In genomic region chr4:6926681-6927478, GRCh38 we compare ENCODE assay signal across 1 cellular context.
TF ChIP-seq lines count a peak whose summit lies in the region.

No MANE protein-coding gene starts in this region.

TF ChIP-seq in HepG2, 621 proteins besides CTCF, POLR2A, EP300 and RAD21 (continued from another document and continues in another):
- TF ChIP-seq ZNF710 (CRISPR knock-in tag; IDR thresholded peaks at IDR 0.05; ENCODE audit: borderline replicate concordance) = 0 out of 2 replicates have a peak, but pooled peaks have one; percentile 33
- peak; percentile 32; the same call in 1 of the 2 replicates for TF ChIP-seq ZBTB7A (CRISPR knock-in tag; IDR thresholded peaks at IDR 0.05)
- TF ChIP-seq ZFX (CRISPR knock-in tag; IDR thresholded peaks at IDR 0.05; ENCODE audit: low read depth) = peak; percentile 69
- 0 out of 2 replicates have a peak, but pooled peaks have one; percentile 64 for TF ChIP-seq ARNT2 (CRISPR knock-in tag; IDR thresholded peaks at IDR 0.05; ENCODE audit: low read depth)
- TF ChIP-seq CCDC6 (CRISPR knock-in tag; IDR thresholded peaks at IDR 0.05) = no peak
- TF ChIP-seq YEATS4 (CRISPR knock-in tag; IDR thresholded peaks at IDR 0.05; ENCODE audit: borderline replicate concordance) = no peak
- no peak for TF ChIP-seq ZNF777 (CRISPR knock-in tag; IDR thresholded peaks at IDR 0.05)
- peak; percentile 98 for TF ChIP-seq ZSCAN25 (CRISPR knock-in tag; IDR thresholded peaks at IDR 0.05)
- TF ChIP-seq ZNF780A (CRISPR knock-in tag; IDR thresholded peaks at IDR 0.05) = no peak
- TF ChIP-seq ZNF260 (CRISPR knock-in tag; IDR thresholded peaks at IDR 0.05; ENCODE audit: borderline replicate concordance, low read depth) = no peak
- TF ChIP-seq HNF1A (IDR thresholded peaks at IDR 0.05; ENCODE audit: low read depth) = no peak
- peak; percentile 81; the same call in 1 of the 2 replicates for TF ChIP-seq HNF1A (CRISPR knock-in tag; IDR thresholded peaks at IDR 0.05; ENCODE audit: borderline replicate concordance)
- no peak for TF ChIP-seq CEBPG (CRISPR knock-in tag; IDR thresholded peaks at IDR 0.05)
- TF ChIP-seq KMT2A (CRISPR knock-in tag; IDR thresholded peaks at IDR 0.05) = 0 out of 2 replicates have a peak, but pooled peaks have one; percentile 40
- peak; percentile 44; the same call in 1 of the 2 replicates for TF ChIP-seq ZNF350 (CRISPR knock-in tag; IDR thresholded peaks at IDR 0.05; ENCODE audit: borderline replicate concordance, low read depth)
- TF ChIP-seq ZNF207 (IDR thresholded peaks at IDR 0.05; ENCODE audit: borderline replicate concordance) = no peak
- no peak for TF ChIP-seq XRCC5 (optimal IDR thresholded peaks at IDR 0.05; ENCODE audit: low read length)
- TF ChIP-seq ONECUT2 (CRISPR knock-in tag; IDR thresholded peaks at IDR 0.05) = no peak
- TF ChIP-seq, protein P1, sequence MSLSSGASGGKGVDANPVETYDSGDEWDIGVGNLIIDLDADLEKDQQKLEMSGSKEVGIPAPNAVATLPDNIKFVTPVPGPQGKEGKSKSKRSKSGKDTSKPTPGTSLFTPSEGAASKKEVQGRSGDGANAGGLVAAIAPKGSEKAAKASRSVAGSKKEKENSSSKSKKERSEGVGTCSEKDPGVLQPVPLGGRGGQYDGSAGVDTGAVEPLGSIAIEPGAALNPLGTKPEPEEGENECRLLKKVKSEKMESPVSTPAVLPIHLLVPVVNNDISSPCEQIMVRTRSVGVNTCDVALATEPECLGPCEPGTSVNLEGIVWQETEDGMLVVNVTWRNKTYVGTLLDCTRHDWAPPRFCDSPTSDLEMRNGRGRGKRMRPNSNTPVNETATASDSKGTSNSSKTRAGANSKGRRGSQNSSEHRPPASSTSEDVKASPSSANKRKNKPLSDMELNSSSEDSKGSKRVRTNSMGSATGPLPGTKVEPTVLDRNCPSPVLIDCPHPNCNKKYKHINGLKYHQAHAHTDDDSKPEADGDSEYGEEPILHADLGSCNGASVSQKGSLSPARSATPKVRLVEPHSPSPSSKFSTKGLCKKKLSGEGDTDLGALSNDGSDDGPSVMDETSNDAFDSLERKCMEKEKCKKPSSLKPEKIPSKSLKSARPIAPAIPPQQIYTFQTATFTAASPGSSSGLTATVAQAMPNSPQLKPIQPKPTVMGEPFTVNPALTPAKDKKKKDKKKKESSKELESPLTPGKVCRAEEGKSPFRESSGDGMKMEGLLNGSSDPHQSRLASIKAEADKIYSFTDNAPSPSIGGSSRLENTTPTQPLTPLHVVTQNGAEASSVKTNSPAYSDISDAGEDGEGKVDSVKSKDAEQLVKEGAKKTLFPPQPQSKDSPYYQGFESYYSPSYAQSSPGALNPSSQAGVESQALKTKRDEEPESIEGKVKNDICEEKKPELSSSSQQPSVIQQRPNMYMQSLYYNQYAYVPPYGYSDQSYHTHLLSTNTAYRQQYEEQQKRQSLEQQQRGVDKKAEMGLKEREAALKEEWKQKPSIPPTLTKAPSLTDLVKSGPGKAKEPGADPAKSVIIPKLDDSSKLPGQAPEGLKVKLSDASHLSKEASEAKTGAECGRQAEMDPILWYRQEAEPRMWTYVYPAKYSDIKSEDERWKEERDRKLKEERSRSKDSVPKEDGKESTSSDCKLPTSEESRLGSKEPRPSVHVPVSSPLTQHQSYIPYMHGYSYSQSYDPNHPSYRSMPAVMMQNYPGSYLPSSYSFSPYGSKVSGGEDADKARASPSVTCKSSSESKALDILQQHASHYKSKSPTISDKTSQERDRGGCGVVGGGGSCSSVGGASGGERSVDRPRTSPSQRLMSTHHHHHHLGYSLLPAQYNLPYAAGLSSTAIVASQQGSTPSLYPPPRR (CRISPR knock-in tag; IDR thresholded peaks at IDR 0.05; ENCODE audit: borderline replicate concordance) = peak; percentile 82; the same call in 1 of the 2 replicates
- TF ChIP-seq ZC3H4 (CRISPR knock-in tag; IDR thresholded peaks at IDR 0.05; ENCODE audit: borderline replicate concordance) = no peak
- TF ChIP-seq ZNF747 (CRISPR knock-in tag; IDR thresholded peaks at IDR 0.05; ENCODE audit: borderline replicate concordance) = peak; percentile 50; the same call in 1 of the 2 replicates
- TF ChIP-seq ZMAT3 (CRISPR knock-in tag; conservative IDR thresholded peaks at IDR 0.05) = no peak
- no peak for TF ChIP-seq PAX8 (CRISPR knock-in tag; IDR thresholded peaks at IDR 0.05; ENCODE audit: borderline replicate concordance)
- TF ChIP-seq SPEN (CRISPR knock-in tag; IDR thresholded peaks at IDR 0.05; ENCODE audit: low read depth) = peak; percentile 67; the same call in 1 of the 2 replicates
- 0 out of 2 replicates have a peak, but pooled peaks have one; percentile 39 for TF ChIP-seq DRAP1 (CRISPR knock-in tag; IDR thresholded peaks at IDR 0.05)
- no peak for TF ChIP-seq WIZ (CRISPR knock-in tag; IDR thresholded peaks at IDR 0.05)
- no peak for TF ChIP-seq MAF1 (CRISPR knock-in tag; IDR thresholded peaks at IDR 0.05; ENCODE audit: borderline replicate concordance)
- TF ChIP-seq ERF (CRISPR knock-in tag; IDR thresholded peaks at IDR 0.05) = peak; percentile 38; the same call in 1 of the 2 replicates
- TF ChIP-seq, protein P2, sequence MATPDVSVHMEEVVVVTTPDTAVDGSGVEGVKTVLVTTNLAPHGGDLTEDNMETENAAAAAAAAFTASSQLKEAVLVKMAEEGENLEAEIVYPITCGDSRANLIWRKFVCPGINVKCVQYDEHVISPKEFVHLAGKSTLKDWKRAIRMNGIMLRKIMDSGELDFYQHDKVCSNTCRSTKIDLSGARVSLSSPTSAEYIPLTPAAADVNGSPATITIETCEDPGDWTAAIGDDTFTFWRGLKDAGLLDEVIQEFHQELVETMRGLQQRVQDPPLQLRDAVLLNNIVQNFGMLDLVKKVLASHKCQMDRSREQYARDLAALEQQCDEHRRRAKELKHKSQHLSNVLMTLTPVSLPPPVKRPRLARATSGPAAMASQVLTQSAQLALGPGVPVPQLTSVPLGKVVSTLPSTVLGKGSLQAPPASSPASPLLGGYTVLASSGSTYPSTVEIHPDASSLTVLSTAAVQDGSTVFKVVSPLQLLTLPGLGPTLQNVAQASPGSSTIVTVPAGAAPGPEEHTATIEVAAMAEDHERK (CRISPR knock-in tag; IDR thresholded peaks at IDR 0.05; ENCODE audit: low read depth) = no peak
- no peak for TF ChIP-seq STAG1 (CRISPR knock-in tag; IDR thresholded peaks at IDR 0.05)
- TF ChIP-seq ZFP36L2 (CRISPR knock-in tag; IDR thresholded peaks at IDR 0.05) = no peak
- peak; percentile 92 for TF ChIP-seq PHF21A (CRISPR knock-in tag; IDR thresholded peaks at IDR 0.05)
- TF ChIP-seq ZGPAT (CRISPR knock-in tag; IDR thresholded peaks at IDR 0.05) = peak; percentile 53; the same call in 1 of the 2 replicates
- TF ChIP-seq TFAP4 (IDR thresholded peaks at IDR 0.05; ENCODE audit: borderline replicate concordance, low read depth) = peak; percentile 10; the same call in 1 of the 2 replicates
- no peak for TF ChIP-seq ZNF589 (CRISPR knock-in tag; conservative IDR thresholded peaks at IDR 0.05)
- no peak for TF ChIP-seq ZNF143 (CRISPR knock-in tag; IDR thresholded peaks at IDR 0.05)
- peak; percentile 64; the same call in 1 of the 2 replicates for TF ChIP-seq BCL6 (CRISPR knock-in tag; IDR thresholded peaks at IDR 0.05)
- TF ChIP-seq, protein P3, sequence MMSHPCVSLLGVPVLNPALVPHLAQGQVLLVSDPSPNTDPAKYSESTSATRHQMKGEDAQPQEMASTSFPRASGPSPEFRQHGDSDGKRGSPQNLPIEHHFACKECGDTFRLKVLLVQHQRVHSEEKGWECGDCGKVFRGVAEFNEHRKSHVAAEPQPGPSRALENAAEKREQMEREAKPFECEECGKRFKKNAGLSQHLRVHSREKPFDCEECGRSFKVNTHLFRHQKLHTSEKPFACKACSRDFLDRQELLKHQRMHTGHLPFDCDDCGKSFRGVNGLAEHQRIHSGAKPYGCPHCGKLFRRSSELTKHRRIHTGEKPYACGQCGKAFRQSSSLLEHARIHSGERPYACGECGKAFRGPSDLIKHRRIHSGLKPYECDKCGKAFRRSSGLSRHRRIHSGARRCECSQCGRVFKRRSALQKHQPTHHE (CRISPR knock-in tag; IDR thresholded peaks at IDR 0.05; ENCODE audit: borderline replicate concordance) = no peak
- TF ChIP-seq, protein P4, sequence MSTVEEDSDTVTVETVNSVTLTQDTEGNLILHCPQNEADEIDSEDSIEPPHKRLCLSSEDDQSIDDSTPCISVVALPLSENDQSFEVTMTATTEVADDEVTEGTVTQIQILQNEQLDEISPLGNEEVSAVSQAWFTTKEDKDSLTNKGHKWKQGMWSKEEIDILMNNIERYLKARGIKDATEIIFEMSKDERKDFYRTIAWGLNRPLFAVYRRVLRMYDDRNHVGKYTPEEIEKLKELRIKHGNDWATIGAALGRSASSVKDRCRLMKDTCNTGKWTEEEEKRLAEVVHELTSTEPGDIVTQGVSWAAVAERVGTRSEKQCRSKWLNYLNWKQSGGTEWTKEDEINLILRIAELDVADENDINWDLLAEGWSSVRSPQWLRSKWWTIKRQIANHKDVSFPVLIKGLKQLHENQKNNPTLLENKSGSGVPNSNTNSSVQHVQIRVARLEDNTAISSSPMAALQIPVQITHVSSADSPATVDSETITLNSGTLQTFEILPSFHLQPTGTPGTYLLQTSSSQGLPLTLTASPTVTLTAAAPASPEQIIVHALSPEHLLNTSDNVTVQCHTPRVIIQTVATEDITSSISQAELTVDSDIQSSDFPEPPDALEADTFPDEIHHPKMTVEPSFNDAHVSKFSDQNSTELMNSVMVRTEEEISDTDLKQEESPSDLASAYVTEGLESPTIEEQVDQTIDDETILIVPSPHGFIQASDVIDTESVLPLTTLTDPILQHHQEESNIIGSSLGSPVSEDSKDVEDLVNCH (CRISPR knock-in tag; IDR thresholded peaks at IDR 0.05) = no peak
- peak; percentile 38; the same call in 1 of the 2 replicates for TF ChIP-seq NR2F6 (IDR thresholded peaks at IDR 0.05)
- peak; percentile 48; the same call in 1 of the 2 replicates for TF ChIP-seq NR2F6 (CRISPR knock-in tag; IDR thresholded peaks at IDR 0.05)
- TF ChIP-seq PHF8 (CRISPR knock-in tag; IDR thresholded peaks at IDR 0.05) = 0 out of 2 replicates have a peak, but pooled peaks have one; percentile 37
- TF ChIP-seq ZNF674 (CRISPR knock-in tag; IDR thresholded peaks at IDR 0.05; ENCODE audit: low read depth) = no peak
- TF ChIP-seq REPIN1 (CRISPR knock-in tag; IDR thresholded peaks at IDR 0.05; ENCODE audit: borderline replicate concordance, low read depth) = peak; percentile 61; the same call in 1 of the 2 replicates
- TF ChIP-seq GATA4 (IDR thresholded peaks at IDR 0.05; ENCODE audit: borderline replicate concordance, low read depth) = peak; percentile 47; the same call in 1 of the 2 replicates
